Comparison of ENCODE assay signal across 16 cellular contexts in the genomic region with DNA sequence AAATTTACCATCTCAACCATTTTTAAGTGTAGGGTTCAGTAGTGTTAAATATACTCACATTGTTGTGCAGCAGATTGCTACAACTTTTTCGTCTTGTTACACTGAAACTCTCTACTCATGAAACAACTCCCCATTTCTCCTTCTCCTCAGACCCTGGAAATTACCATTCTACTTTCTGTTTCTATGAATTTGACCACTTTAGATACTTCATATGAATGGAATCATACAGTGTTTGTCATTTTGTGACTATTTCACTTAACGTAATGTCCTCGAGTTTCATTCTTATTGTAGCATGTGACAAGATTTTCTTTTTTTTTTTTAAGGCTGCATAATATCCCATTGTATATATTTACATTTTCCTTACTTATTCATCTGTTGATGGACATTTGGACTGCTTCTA.
A peak's percentile ranks its signal among the peaks of the same experiment; 100 is the strongest.
DNase-seq lines count a peak whose midpoint lies in the region; ATAC-seq and TF ChIP-seq lines count a peak whose summit lies in the region.
"Had no signal": no experiment of that assay in that cellular context is flagged by ENCODE, and none has a peak within 500 bp of the region (broad histone marks: within the 10 kb centered on the region; RNA-seq: fewer than 3 reads in every experiment).

No MANE protein-coding gene starts in this region.

- peaks cover 3% of the 10 kb centered on the region for H3K36me3 ChIP-seq in CD4-positive, CD25-positive, alpha-beta regulatory T cell (ENCODE audit: control insufficient read depth, insufficient read depth, low read length)
- H3K36me3 ChIP-seq: MG63 had no signal

- no peak for ATAC-seq in CD4-positive, CD25-positive, alpha-beta regulatory T cell (ENCODE audit: low read depth in 2 of 2)
- peak; percentile 23 for ATAC-seq in HG02885 (IDR thresholded peaks at IDR 0.05; ENCODE audit: poor library complexity, unreplicated experiment)
- ATAC-seq in HG03457 (IDR thresholded peaks at IDR 0.05; ENCODE audit: unreplicated experiment) = no peak
- ATAC-seq: GM23338, SK-N-SH treated with all-trans-retinoic acid at 6 μM for 48 hours had no signal

- peaks cover 48 to 82% (median 57%) of the 10 kb centered on the region in 4 donors for H3K4me1 Mint-ChIP-seq in CD4-positive, CD25-positive, alpha-beta regulatory T cell
- H3K4me1 Mint-ChIP-seq in activated naive CD8-positive, alpha-beta T cell treated with anti-CD3 and anti-CD28 coated beads for 36 hours = peaks cover 42% of the 10 kb centered on the region
- H3K4me1 Mint-ChIP-seq: GM23338 had no signal

- H3K27me3 Mint-ChIP-seq in CD4-positive, CD25-positive, alpha-beta regulatory T cell = peaks cover 5% of the 10 kb centered on the region
- no peaks in the 10 kb centered on the region for H3K27me3 Mint-ChIP-seq in activated naive CD8-positive, alpha-beta T cell treated with anti-CD3 and anti-CD28 coated beads for 36 hours

- H3K27ac ChIP-seq in CD4-positive, CD25-positive, alpha-beta regulatory T cell (ENCODE audit: insufficient read depth, low read length, poor library complexity, severe bottlenecking) = peak overlapping the region; percentile 92

- peaks cover 26% of the 10 kb centered on the region for H3K36me3 Mint-ChIP-seq in CD4-positive, CD25-positive, alpha-beta regulatory T cell
- H3K36me3 Mint-ChIP-seq in activated naive CD8-positive, alpha-beta T cell treated with anti-CD3 and anti-CD28 coated beads for 36 hours = peaks cover 29% of the 10 kb centered on the region

- H3K4me3 ChIP-seq in CD4-positive, CD25-positive, alpha-beta regulatory T cell (ENCODE audit: low read depth, low read length) = peak overlapping the region; percentile 85
- H3K4me3 ChIP-seq in GM12865 (ENCODE audit: low read depth, low read length) = no peak overlapping the region
- H3K4me3 ChIP-seq: GM23338, MG63 had no signal

- peak overlapping the region in 2 of 4 donors; percentile 56 to 78 for H3K4me3 Mint-ChIP-seq in CD4-positive, CD25-positive, alpha-beta regulatory T cell
- H3K4me3 Mint-ChIP-seq in activated naive CD8-positive, alpha-beta T cell treated with anti-CD3 and anti-CD28 coated beads for 36 hours = no peak overlapping the region
- H3K4me3 Mint-ChIP-seq: GM23338 had no signal

- H3K9me3 Mint-ChIP-seq in CD4-positive, CD25-positive, alpha-beta regulatory T cell = peaks cover 0 to 41% (median 7%) of the 10 kb centered on the region in 7 donors
- peaks cover 38% of the 10 kb centered on the region for H3K9me3 Mint-ChIP-seq in activated naive CD8-positive, alpha-beta T cell treated with anti-CD3 and anti-CD28 coated beads for 36 hours
- H3K9me3 Mint-ChIP-seq: GM23338 had no signal

- no peak for DNase-seq in CD4-positive, CD25-positive, alpha-beta regulatory T cell
- DNase-seq in GM12865 (ENCODE audit: low read depth) (peak; percentile 31), ecto neural progenitor cell (ENCODE audit: low spot score) (no peak), DMS53 (lab: John Stamatoyannopoulos, UW) (no peak)
- no peak for DNase-seq in activated naive CD8-positive, alpha-beta T cell treated with anti-CD3 and anti-CD28 coated beads for 36 hours
- DNase-seq: DMS 273 treated with DMSO at 0.1 percent for 48 hours, KG1, MG63, NCI-H1105, NCI-H1694 treated with DMSO at 0.1 percent for 48 hours, NCI-H446, SHP77 had no signal

- H3K27ac Mint-ChIP-seq in CD4-positive, CD25-positive, alpha-beta regulatory T cell = peak overlapping the region; percentile 0 to 93 (median 82)
- peak overlapping the region; percentile 26 for H3K27ac Mint-ChIP-seq in activated naive CD8-positive, alpha-beta T cell treated with anti-CD3 and anti-CD28 coated beads for 36 hours
- H3K27ac Mint-ChIP-seq: GM23338 had no signal

- peaks cover 15% of the 10 kb centered on the region in 2 experiments for H3K9me3 ChIP-seq in CD4-positive, CD25-positive, alpha-beta regulatory T cell (ENCODE audit: control insufficient read depth in 2 of 2, low read length in 2 of 2)
- H3K9me3 ChIP-seq: MG63 had no signal

- H3K4me1 ChIP-seq in CD4-positive, CD25-positive, alpha-beta regulatory T cell (ENCODE audit: control insufficient read depth, insufficient read depth, low read length, poor library complexity, severe bottlenecking) = peaks cover 40% of the 10 kb centered on the region

- no peak for TF ChIP-seq CTCF in GM12865 (IDR thresholded peaks at IDR 0.05; ENCODE audit: insufficient read depth, low read depth, low read length, missing control alignments)

- no peaks in the 10 kb centered on the region for H3K27me3 ChIP-seq in CD4-positive, CD25-positive, alpha-beta regulatory T cell (ENCODE audit: control insufficient read depth, insufficient read depth, low read length)
